Comparison of ENCODE assay signal across 1 cellular context in genomic region chr9:93431498-93432105, GRCh38.
TF ChIP-seq lines count a peak whose summit lies in the region.

No MANE protein-coding gene starts in this region.

TF ChIP-seq in IMR-90, 13 proteins besides CTCF, POLR2A, EP300 and RAD21 (continued from another document):
- no peak for TF ChIP-seq SMC3 (IDR thresholded peaks at IDR 0.05; ENCODE audit: low read depth, low read length)
